In the genomic region with DNA sequence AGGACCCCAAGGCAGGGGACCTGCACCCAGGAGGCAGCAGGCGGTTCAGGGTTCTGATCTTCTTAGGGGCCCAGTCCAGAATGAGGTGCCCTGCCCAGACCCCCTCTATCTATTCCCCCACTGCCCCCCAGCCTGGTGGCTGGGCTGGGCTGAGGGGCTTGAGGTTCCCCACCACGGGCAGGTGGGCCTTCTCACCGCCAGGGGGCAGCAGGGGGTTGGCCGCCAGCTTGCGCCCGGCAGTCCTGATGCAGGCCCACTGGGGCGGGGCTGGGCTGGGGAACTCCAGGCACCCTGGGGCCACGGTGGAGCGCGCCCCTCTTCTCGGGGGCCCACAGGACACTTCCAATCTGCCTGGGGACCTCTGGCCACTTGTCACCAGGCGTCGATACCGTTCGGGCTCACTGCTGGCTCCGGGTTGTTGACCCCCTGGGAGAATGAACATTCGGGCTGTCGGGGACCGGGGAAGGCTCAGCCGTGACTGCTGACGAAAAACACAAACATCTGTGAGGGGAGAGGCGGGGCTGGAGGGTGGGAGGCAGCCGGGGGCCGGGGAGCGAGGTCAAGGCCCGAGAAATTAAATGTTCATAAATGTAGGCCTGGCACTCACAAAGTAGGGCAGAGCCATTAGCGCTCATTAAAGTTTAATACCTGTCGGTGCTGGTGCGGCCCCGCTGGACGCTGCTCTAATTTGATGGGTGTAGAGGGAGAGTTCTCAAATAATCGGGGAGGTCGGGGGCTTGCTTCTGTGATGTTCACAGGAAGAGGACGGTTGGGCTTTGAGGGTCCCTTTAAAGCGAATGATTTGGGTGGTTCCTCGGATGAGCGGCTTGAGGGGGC, we compare ENCODE assay signal across 8 cellular contexts.
DNase-seq lines count a peak whose midpoint lies in the region; ATAC-seq and TF ChIP-seq lines count a peak whose summit lies in the region.

No MANE protein-coding gene starts in this region.

- no peak overlapping the region for H4K8ac ChIP-seq in H9 (replicated peaks; ENCODE audit: insufficient read length, low read depth, low read length)

- H3T11ph ChIP-seq in H9 (ENCODE audit: low read length), result no peak overlapping the region

- H2BK120ac ChIP-seq in H9 (ENCODE audit: low read depth, low read length, poor library complexity, severe bottlenecking), result no peak overlapping the region

- H3K4me2 ChIP-seq in H9 (ENCODE audit: insufficient read depth, insufficient read length, low read length), result no peak overlapping the region

- peaks cover 34 to 36% of the 10 kb centered on the region in 2 experiments for H3K4me1 Mint-ChIP-seq in H9
- H3K4me1 Mint-ChIP-seq in T-helper 2 cell treated with Interferon-gamma antibody and Interleukin-4, amounts not matched to agents 5 μg/mL and 100 μg/mL, for 36 hours (ENCODE audit: low read depth), result no peaks in the 10 kb centered on the region

- no peak overlapping the region for H3K14ac ChIP-seq in H9 (ENCODE audit: insufficient read depth, low read length)

- H3K4me1 ChIP-seq in H9 (ENCODE audit: insufficient read depth, low read length), result peaks cover 9% of the 10 kb centered on the region; the same call in 1 of the 2 replicates

- ATAC-seq in HG02938 (IDR thresholded peaks at IDR 0.05; ENCODE audit: unreplicated experiment) (no peak), GM21717 (IDR thresholded peaks at IDR 0.05; ENCODE audit: unreplicated experiment) (no peak)

- H3K18ac ChIP-seq in H9 (ENCODE audit: insufficient read length, low read depth, low read length), result no peak overlapping the region

- no peaks in the 10 kb centered on the region for H3K23me2 ChIP-seq in H9 (ENCODE audit: insufficient read length, low read depth, low read length, poor library complexity, severe bottlenecking)

- no peaks in the 10 kb centered on the region for H3K9me3 Mint-ChIP-seq in H9
- H3K9me3 Mint-ChIP-seq in T-helper 2 cell treated with Interferon-gamma antibody and Interleukin-4, amounts not matched to agents 5 μg/mL and 100 μg/mL, for 36 hours, result no peaks in the 10 kb centered on the region

- no peaks in the 10 kb centered on the region for H3K79me1 ChIP-seq in H9 (ENCODE audit: insufficient read depth, low read depth, low read length, poor library complexity, severe bottlenecking)

- no peak overlapping the region for H2BK5ac ChIP-seq in H9 (ENCODE audit: insufficient read length, low read length)

- peak overlapping the region in 1 of 2 experiments; percentile 8; a peak in 1 of 5 replicates for H3K4me3 Mint-ChIP-seq in H9
- H3K4me3 Mint-ChIP-seq in T-helper 2 cell treated with Interferon-gamma antibody and Interleukin-4, amounts not matched to agents 5 μg/mL and 100 μg/mL, for 36 hours, result no peak overlapping the region

- no peak overlapping the region for H3K27ac ChIP-seq in H9 (ENCODE audit: insufficient read length, low read depth, low read length)

- DNase-seq in ACHN (peak; percentile 28), H9 (peak; percentile 76), astrocyte of the hippocampus (ENCODE audit: low read depth, low spot score) (peak; percentile 80), kidney epithelial cell (ENCODE audit: low read depth) (no peak)
- peak; percentile 44 for DNase-seq in T-helper 2 cell treated with Interferon-gamma antibody and Interleukin-4, amounts not matched to agents 5 μg/mL and 100 μg/mL, for 36 hours (ENCODE audit: low spot score)
- DNase-seq in stimulated activated CD4-positive, alpha-beta T cell treated with anti-CD3 and anti-CD28 coated beads, TNF-alpha, amount 100 ng/mL, for 24 hours (ENCODE audit: low read depth in 3 of 3), result peak; percentile 34 to 68 (median 38)

- no peaks in the 10 kb centered on the region; a peak in 1 of 7 replicates for H3K36me3 Mint-ChIP-seq in H9 (ENCODE audit: insufficient read depth in 1 of 3, low read depth in 3 of 3)
- H3K36me3 Mint-ChIP-seq in T-helper 2 cell treated with Interferon-gamma antibody and Interleukin-4, amounts not matched to agents 5 μg/mL and 100 μg/mL, for 36 hours (ENCODE audit: low read depth), result no peaks in the 10 kb centered on the region

- H3K23ac ChIP-seq in H9 (ENCODE audit: insufficient read length, low read depth, low read length), result no peak overlapping the region

- no peak overlapping the region; a peak in 1 of 7 replicates for H3K27ac Mint-ChIP-seq in H9
- no peak overlapping the region for H3K27ac Mint-ChIP-seq in T-helper 2 cell treated with Interferon-gamma antibody and Interleukin-4, amounts not matched to agents 5 μg/mL and 100 μg/mL, for 36 hours

- H4K20me1 ChIP-seq in H9 (ENCODE audit: control insufficient read depth, insufficient read depth, insufficient read length), result no peaks in the 10 kb centered on the region

- in situ Hi-C loops in ACHN (cut with HindIII; ENCODE audit: low pct_ligation_motif_present, low pct_unique_long_range_greater_than_20kb, low sequenced_read_pairs), result no loop called here

- no peak overlapping the region for H2AFZ ChIP-seq in H9 (ENCODE audit: low read length)

- H3K9me3 ChIP-seq in H9 (ENCODE audit: control insufficient read depth, low read depth, low read length), result no peaks in the 10 kb centered on the region

- TF ChIP-seq CTCF in H9 (conservative IDR thresholded peaks at IDR 0.05), result peak; percentile 97
- TF ChIP-seq CTCF in kidney epithelial cell (IDR thresholded peaks at IDR 0.05; ENCODE audit: insufficient read depth, low read length, poor library complexity, severe bottlenecking), result peak; percentile 96

- H3K27me3 ChIP-seq in H9 (ENCODE audit: insufficient read depth, low read length) (no peaks in the 10 kb centered on the region), kidney epithelial cell (ENCODE audit: control insufficient read depth, insufficient read depth, low read length) (peaks cover 5% of the 10 kb centered on the region)

- no CpG with 5 or more reads among the region's 37 CpGs for WGBS in H9 (ENCODE audit: extremely low coverage, insufficient read length, low lambda C conversion rate)

- H3K56ac ChIP-seq in H9 (ENCODE audit: insufficient read length, low read depth, low read length), result no peak overlapping the region

- H3K9ac ChIP-seq in H9 (ENCODE audit: extremely low read depth, insufficient read length, low read length), result no peak overlapping the region

- peaks cover 12% of the 10 kb centered on the region for H3K27me3 Mint-ChIP-seq in H9 (ENCODE audit: low read depth)
- no peaks in the 10 kb centered on the region for H3K27me3 Mint-ChIP-seq in T-helper 2 cell treated with Interferon-gamma antibody and Interleukin-4, amounts not matched to agents 5 μg/mL and 100 μg/mL, for 36 hours (ENCODE audit: low read depth)

- H3K4ac ChIP-seq in H9 (ENCODE audit: low read depth, low read length), result no peak overlapping the region

- H4K5ac ChIP-seq in H9 (ENCODE audit: insufficient read length, low read depth, low read length), result no peak overlapping the region

- no peak overlapping the region for H2BK15ac ChIP-seq in H9 (ENCODE audit: low read depth, low read length)

- no peak overlapping the region for H2BK12ac ChIP-seq in H9 (ENCODE audit: insufficient read length, low read depth, low read length)

- H4K91ac ChIP-seq in H9 (ENCODE audit: insufficient read length, low read depth, low read length), result no peak overlapping the region

- no peak overlapping the region for H2BK20ac ChIP-seq in H9 (ENCODE audit: low read depth, low read length, poor library complexity, severe bottlenecking)

- H3K36me3 ChIP-seq in kidney epithelial cell (ENCODE audit: control insufficient read depth, insufficient read depth, low read length), result no peaks in the 10 kb centered on the region

- H3K79me2 ChIP-seq in H9 (ENCODE audit: insufficient read depth, low read length), result no peaks in the 10 kb centered on the region

- no peak overlapping the region for H3K4me3 ChIP-seq in kidney epithelial cell (ENCODE audit: low read depth, low read length)

- no peak overlapping the region for H2AK5ac ChIP-seq in H9 (ENCODE audit: insufficient read length, low read length)
